20 cellular contexts compared by ENCODE assay signal in the genomic region with DNA sequence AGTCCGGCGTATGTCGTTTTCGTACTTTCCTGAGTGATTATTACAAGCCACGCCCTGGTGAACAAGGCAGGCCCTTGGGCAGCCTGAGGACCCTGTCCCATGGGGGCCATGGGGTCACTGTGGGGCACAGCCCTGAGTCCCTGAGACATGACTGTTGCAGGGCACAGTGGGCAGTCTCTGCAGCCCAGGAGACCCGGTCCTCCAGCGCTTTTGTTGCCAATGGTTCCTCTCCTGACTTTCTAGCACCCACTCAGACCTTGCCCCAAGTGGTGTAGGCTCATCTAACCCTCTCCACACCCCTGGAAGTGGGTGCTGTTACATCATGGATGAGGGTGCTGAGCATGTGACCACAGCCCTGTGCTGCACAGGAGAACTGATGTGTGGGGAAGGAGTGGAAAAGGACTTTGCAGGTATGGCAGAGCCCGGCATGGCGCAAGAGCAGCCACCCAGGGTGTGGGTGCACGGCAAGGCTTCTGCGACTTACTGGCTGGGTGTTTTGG.
DNase-seq lines count a peak whose midpoint lies in the region; ATAC-seq and TF ChIP-seq lines count a peak whose summit lies in the region.
"Had no signal": no experiment of that assay in that cellular context is flagged by ENCODE, and none has a peak within 500 bp of the region (broad histone marks: within the 10 kb centered on the region; RNA-seq: fewer than 3 reads in every experiment).

No MANE protein-coding gene starts in this region.

- H3K9me3 Mint-ChIP-seq in CD14-positive monocyte (peaks cover 2 to 60% (median 35%) of the 10 kb centered on the region in 7 donors), mesothelial cell of epicardium (peaks cover 17% of the 10 kb centered on the region)

- H3K9me3 ChIP-seq in RWPE2 (ENCODE audit: severe bottlenecking): no peaks in the 10 kb centered on the region
- H3K9me3 ChIP-seq in lower lobe of right lung: peaks cover 11% of the 10 kb centered on the region
- peaks cover 6% of the 10 kb centered on the region for H3K9me3 ChIP-seq in upper lobe of right lung

- H3K27me3 ChIP-seq in RWPE2 (ENCODE audit: insufficient read depth, poor library complexity, severe bottlenecking) (no peaks in the 10 kb centered on the region), lower lobe of right lung (ENCODE audit: low read depth) (no peaks in the 10 kb centered on the region), upper lobe of right lung (no peaks in the 10 kb centered on the region)

- H3K27me3 Mint-ChIP-seq in CD14-positive monocyte (ENCODE audit: low read depth in 3 of 3): peaks cover 0 to 2% (median 0%) of the 10 kb centered on the region in 3 donors
- H3K27me3 Mint-ChIP-seq in mesothelial cell of epicardium (ENCODE audit: low read depth): peaks cover 1% of the 10 kb centered on the region
- H3K27me3 Mint-ChIP-seq: IgD-negative memory B cell had no signal

- TF ChIP-seq CTCF in CD14-positive monocyte (IDR thresholded peaks at IDR 0.05) (no peak), RWPE2 (IDR thresholded peaks at IDR 0.05; ENCODE audit: poor library complexity, severe bottlenecking) (no peak), lower lobe of right lung (IDR thresholded peaks at IDR 0.05) (no peak), upper lobe of right lung (IDR thresholded peaks at IDR 0.05) (no peak), mesothelial cell of epicardium (IDR thresholded peaks at IDR 0.05; ENCODE audit: unreplicated experiment) (no peak)

- ATAC-seq in RWPE2 (ENCODE audit: low read depth): no peak
- ATAC-seq in lower lobe of right lung: no peak
- peak; percentile 26 for ATAC-seq in upper lobe of right lung
- ATAC-seq: HCT116, HepG2 had no signal

- H3K27ac ChIP-seq in RWPE2 (ENCODE audit: poor library complexity, severe bottlenecking) (no peak overlapping the region), lower lobe of right lung (no peak overlapping the region), upper lobe of right lung (no peak overlapping the region)
- H3K27ac ChIP-seq: GM23248 had no signal

- no peaks in the 10 kb centered on the region for H3K36me3 Mint-ChIP-seq in CD14-positive monocyte
- H3K36me3 Mint-ChIP-seq in mesothelial cell of epicardium: no peaks in the 10 kb centered on the region
- H3K36me3 Mint-ChIP-seq: CD4-positive, CD25-positive, alpha-beta regulatory T cell; CD8-positive, alpha-beta memory T cell; IgD-negative memory B cell had no signal

- H3K4me3 Mint-ChIP-seq in CD14-positive monocyte (no peak overlapping the region), mesothelial cell of epicardium (no peak overlapping the region)
- H3K4me3 Mint-ChIP-seq: CD4-positive, CD25-positive, alpha-beta regulatory T cell; CD8-positive, alpha-beta memory T cell; HFFc6 had no signal

- H3K36me3 ChIP-seq in RWPE2 (ENCODE audit: low read depth): peaks cover 6% of the 10 kb centered on the region; the same call in 1 of the 2 replicates
- no peaks in the 10 kb centered on the region for H3K36me3 ChIP-seq in lower lobe of right lung
- H3K36me3 ChIP-seq in upper lobe of right lung: no peaks in the 10 kb centered on the region

- intact Hi-C loops in CD14-positive monocyte (cut with micrococcal nuclease): no loop called here
- intact Hi-C loops in lower lobe of right lung (cut with DNase I): no loop called here
- intact Hi-C loops in upper lobe of right lung (cut with DNase I): no loop called here

- H3K27ac Mint-ChIP-seq in CD14-positive monocyte (no peak overlapping the region), mesothelial cell of epicardium (no peak overlapping the region)
- H3K27ac Mint-ChIP-seq: CD4-positive, CD25-positive, alpha-beta regulatory T cell; CD8-positive, alpha-beta memory T cell; HFFc6; IgD-negative memory B cell had no signal

- DNase-seq in CD14-positive monocyte (ENCODE audit: low spot score): peak; percentile 13
- DNase-seq in RWPE2 (ENCODE audit: low spot score): peak; percentile 78
- peak; percentile 24 for DNase-seq in lower lobe of right lung
- no peak for DNase-seq in upper lobe of right lung
- DNase-seq in NCI-H446 (lab: John Stamatoyannopoulos, UW): no peak
- DNase-seq in mesothelial cell of epicardium (ENCODE audit: low spot score in 2 of 2, unreplicated experiment in 2 of 2): no peak
- no peak for DNase-seq in NCI-H2107 (lab: John Stamatoyannopoulos, UW)
- no peak for DNase-seq in NCI-H69 (lab: John Stamatoyannopoulos, UW)
- DNase-seq: ACHN; AML-193; CD4-positive, CD25-positive, alpha-beta regulatory T cell; COR-L47; GM23248; H7; HFFc6; KBM-7 had no signal

- H3K4me1 Mint-ChIP-seq in CD14-positive monocyte (no peaks in the 10 kb centered on the region), mesothelial cell of epicardium (peaks cover 22% of the 10 kb centered on the region)
- H3K4me1 Mint-ChIP-seq: CD4-positive, CD25-positive, alpha-beta regulatory T cell; CD8-positive, alpha-beta memory T cell; IgD-negative memory B cell had no signal

- H3K4me3 ChIP-seq in RWPE2 (ENCODE audit: severe bottlenecking): no peak overlapping the region
- no peak overlapping the region for H3K4me3 ChIP-seq in lower lobe of right lung
- no peak overlapping the region for H3K4me3 ChIP-seq in upper lobe of right lung
- H3K4me3 ChIP-seq: GM23248 had no signal

- no peaks in the 10 kb centered on the region for H3K4me1 ChIP-seq in RWPE2 (ENCODE audit: insufficient read depth, poor library complexity, severe bottlenecking)
- no peaks in the 10 kb centered on the region for H3K4me1 ChIP-seq in lower lobe of right lung
- no peaks in the 10 kb centered on the region for H3K4me1 ChIP-seq in upper lobe of right lung

Comparison
In these comparisons a context has a peak if more than half of its experiments do, and no peak if none do; other contexts are left out.
1. DNase-seq: peak in CD14-positive monocyte (single experiment), RWPE2 (single experiment) and lower lobe of right lung (single experiment); none in upper lobe of right lung (single experiment), NCI-H446 (0 of 2), mesothelial cell of epicardium (0 of 2), NCI-H2107 (single experiment) and NCI-H69 (single experiment).